8 cellular contexts compared by ENCODE assay signal in the genomic region with DNA sequence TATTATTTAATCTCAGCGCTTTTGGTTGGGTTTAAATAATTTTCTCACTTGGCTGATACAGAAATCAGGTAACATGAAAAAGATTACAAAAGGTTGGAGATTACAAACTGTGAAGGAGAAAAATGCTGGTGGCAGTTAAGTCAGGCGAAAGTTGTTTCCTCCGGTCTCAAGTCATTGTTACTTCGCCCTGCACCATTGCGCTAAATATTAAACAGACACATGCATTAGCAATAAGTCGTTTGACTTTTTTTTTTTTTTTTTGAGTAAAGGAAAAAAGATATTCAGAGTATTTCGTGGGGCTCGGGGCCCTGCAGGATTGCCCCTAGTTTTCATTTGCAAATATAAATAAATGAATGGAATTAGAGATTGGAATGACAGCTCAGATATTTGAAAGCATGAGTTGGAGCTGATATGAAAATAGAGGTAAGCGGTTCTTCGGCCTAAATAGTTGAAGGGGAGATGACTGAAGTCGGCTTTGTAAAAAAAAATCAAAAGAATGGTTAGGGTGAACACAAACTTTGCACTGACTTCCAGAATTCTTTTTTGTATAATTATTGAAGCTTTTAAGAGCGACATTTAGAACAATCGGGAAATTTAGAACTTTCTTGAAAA. TPM values are rescaled to one million over a fixed set of nuclear protein-coding genes. Genes with fewer than 3 reads are reported as not detected.
A peak's percentile ranks its signal among the peaks of the same experiment; 100 is the strongest.
DNase-seq lines count a peak whose midpoint lies in the region; ATAC-seq and TF ChIP-seq lines count a peak whose summit lies in the region.

No MANE protein-coding gene starts in this region.

- H3K4me3 Mint-ChIP-seq in CD4-positive, alpha-beta T cell, result peak overlapping the region; percentile 97
- peak overlapping the region; percentile 93 for H3K4me3 Mint-ChIP-seq in natural killer cell treated with Interleukin-12 subunit alpha and Interleukin-12 subunit beta and Interleukin-15 and Interleukin-18, amount 100 ng/mL, for 72 hours

- H3K27me3 ChIP-seq in CD4-positive, alpha-beta T cell (ENCODE audit: control insufficient read depth, insufficient read depth, low read length), result no peaks in the 10 kb centered on the region

- POLR2A ChIA-PET in CD4-positive, alpha-beta T cell (lab: Charles Lee), result interaction anchor here (1.0 to 2.1 kb wide), 2 partner anchors 12 to 15 kb away, joined by 5 to 10 read pairs; no protein-coding TSS in a partner anchor

- no peak for DNase-seq in CD4-positive, alpha-beta T cell
- no peak for DNase-seq in LNCaP clone FGC (ENCODE audit: low read depth)
- DNase-seq in choroid plexus epithelial cell (ENCODE audit: low read depth), result no peak
- DNase-seq in natural killer cell treated with Interleukin-12 subunit alpha and Interleukin-12 subunit beta and Interleukin-15 and Interleukin-18, amount 100 ng/mL, for 72 hours (ENCODE audit: low spot score), result no peak
- no peak for DNase-seq in NCI-H226
- DNase-seq in NCI-H524 treated with DMSO at 0.1 percent for 48 hours (lab: John Stamatoyannopoulos, UW), result no peak

- CTCF ChIA-PET in CD4-positive, alpha-beta T cell (lab: Charles Lee), result no interaction called here

- H3K4me1 Mint-ChIP-seq in CD4-positive, alpha-beta T cell (ENCODE audit: low read depth), result peaks cover 59% of the 10 kb centered on the region
- H3K4me1 Mint-ChIP-seq in natural killer cell treated with Interleukin-12 subunit alpha and Interleukin-12 subunit beta and Interleukin-15 and Interleukin-18, amount 100 ng/mL, for 72 hours (ENCODE audit: low read depth in 2 of 2), result peaks cover 21 to 34% of the 10 kb centered on the region in 2 donors

- no peaks in the 10 kb centered on the region for H3K9me3 ChIP-seq in CD4-positive, alpha-beta T cell (ENCODE audit: control insufficient read depth, low read length)

- H3K36me3 Mint-ChIP-seq in CD4-positive, alpha-beta T cell (ENCODE audit: low read depth), result peaks cover 13% of the 10 kb centered on the region
- H3K36me3 Mint-ChIP-seq in natural killer cell treated with Interleukin-12 subunit alpha and Interleukin-12 subunit beta and Interleukin-15 and Interleukin-18, amount 100 ng/mL, for 72 hours, result peaks cover 4% of the 10 kb centered on the region

- H3K27me3 Mint-ChIP-seq in CD4-positive, alpha-beta T cell, result no peaks in the 10 kb centered on the region
- H3K27me3 Mint-ChIP-seq in natural killer cell treated with Interleukin-12 subunit alpha and Interleukin-12 subunit beta and Interleukin-15 and Interleukin-18, amount 100 ng/mL, for 72 hours, result peaks cover 0 to 2% of the 10 kb centered on the region in 2 donors

- H3K4me3 ChIP-seq in LNCaP clone FGC (ENCODE audit: low read depth, low read length), result peak overlapping the region; percentile 92
- peak overlapping the region; percentile 90 for H3K4me3 ChIP-seq in choroid plexus epithelial cell (ENCODE audit: low read depth, low read length)

- intact Hi-C loops in CD4-positive, alpha-beta T cell (cut with DNase I, micrococcal nuclease), result loop anchor here in 1 of 2 experiments (5.0 to 10.0 kb wide), 5 partner anchors 414 to 1759 kb away; a partner anchor contains a TSS

- TF ChIP-seq CTCF in CD4-positive, alpha-beta T cell (IDR thresholded peaks at IDR 0.05), result no peak
- TF ChIP-seq CTCF in LNCaP clone FGC (IDR thresholded peaks at IDR 0.05; ENCODE audit: control insufficient read depth, extremely low read depth, insufficient read depth) (no peak), choroid plexus epithelial cell (conservative IDR thresholded peaks at IDR 0.05; ENCODE audit: low read depth, low read length) (no peak)

- no peak for TF ChIP-seq POLR2A in GM18505 (IDR thresholded peaks at IDR 0.05; ENCODE audit: borderline replicate concordance, extremely low read depth, insufficient read depth, insufficient read length)

- no peaks in the 10 kb centered on the region for H3K9me3 Mint-ChIP-seq in CD4-positive, alpha-beta T cell
- no peaks in the 10 kb centered on the region for H3K9me3 Mint-ChIP-seq in natural killer cell treated with Interleukin-12 subunit alpha and Interleukin-12 subunit beta and Interleukin-15 and Interleukin-18, amount 100 ng/mL, for 72 hours

- H3K27ac ChIP-seq in CD4-positive, alpha-beta T cell (ENCODE audit: low read depth, low read length), result no peak overlapping the region

- ATAC-seq in CD4-positive, alpha-beta T cell (ENCODE audit: poor library complexity), result no peak
- ATAC-seq in natural killer cell treated with Interleukin-12 subunit alpha and Interleukin-12 subunit beta and Interleukin-15 and Interleukin-18, amount 100 ng/mL, for 72 hours, result no peak
- ATAC-seq in GM21529 (IDR thresholded peaks at IDR 0.05; ENCODE audit: unreplicated experiment), result no peak
- ATAC-seq in GM18505 (IDR thresholded peaks at IDR 0.05; ENCODE audit: unreplicated experiment), result no peak

- H3K27ac Mint-ChIP-seq in CD4-positive, alpha-beta T cell, result peak overlapping the region; percentile 89
- H3K27ac Mint-ChIP-seq in natural killer cell treated with Interleukin-12 subunit alpha and Interleukin-12 subunit beta and Interleukin-15 and Interleukin-18, amount 100 ng/mL, for 72 hours, result peak overlapping the region; percentile 90 to 97

RNA-seq across cellular contexts. Expression of a gene that starts 0.9 kb away (rescaled TPM):
- 1 to 10 TPM; 3.2 to 5.0 TPM for total RNA-seq in CD4-positive, alpha-beta T cell
- 10 to 100 TPM; 17.0 to 23.8 TPM for total RNA-seq in natural killer cell treated with Interleukin-12 subunit alpha and Interleukin-12 subunit beta and Interleukin-15 and Interleukin-18, amount 100 ng/mL, for 72 hours
